ENCODE assay signal across 8 cellular contexts in the genomic region with DNA sequence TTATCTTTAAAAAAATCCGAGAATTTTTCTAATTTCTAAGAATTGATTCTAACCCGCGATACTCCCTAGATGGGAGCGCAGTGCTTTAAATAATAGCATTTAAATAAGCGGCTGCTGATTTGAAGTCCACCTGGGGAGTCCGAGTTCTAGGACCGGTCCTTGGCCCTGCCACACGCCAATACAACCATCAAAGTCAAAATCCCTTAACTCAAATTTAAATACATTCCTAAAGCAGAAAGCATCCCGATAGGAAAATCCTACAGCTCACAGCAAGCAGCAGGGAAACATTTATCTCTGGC. TPM values are rescaled to one million over a fixed set of nuclear protein-coding genes. Genes with fewer than 3 reads are reported as not detected.
DNase-seq lines count a peak whose midpoint lies in the region; ATAC-seq and TF ChIP-seq lines count a peak whose summit lies in the region.

No MANE protein-coding gene starts in this region.

- H3K4me1 Mint-ChIP-seq in HFFc6 (ENCODE audit: low read depth): peaks cover 77% of the 10 kb centered on the region

- no peak overlapping the region for H2AFZ ChIP-seq in ACC112 (ENCODE audit: low read length, unreplicated experiment)

- DNase-seq in HFFc6 (no peak), breast epithelium (ENCODE audit: low spot score in 2 of 2) (no peak), SIG-M5 treated with dmso at 0.1 percent for 504 hours (lab: John Stamatoyannopoulos, UW; ENCODE audit: unreplicated experiment) (no peak), GOT3 (lab: John Stamatoyannopoulos, UW) (no peak)
- DNase-seq in stimulated activated CD4-positive, alpha-beta T cell treated with anti-CD3 and anti-CD28 coated beads, Interleukin-12 subunit alpha, Interleukin-12 subunit beta, amount 100 ng/mL, for 4 hours: no peak

- H3K27ac Mint-ChIP-seq in HFFc6: peak overlapping the region; percentile 96

- no peak for ATAC-seq in HG03025 (IDR thresholded peaks at IDR 0.05; ENCODE audit: low FRiP score, unreplicated experiment)

- H3K27me3 ChIP-seq in ACC112 (ENCODE audit: insufficient read depth, low read length) (no peaks in the 10 kb centered on the region), breast epithelium (no peaks in the 10 kb centered on the region), mucosa of stomach (ENCODE audit: control insufficient read depth, insufficient read depth, low read length) (no peaks in the 10 kb centered on the region)

- no peak for TF ChIP-seq POLR2A in breast epithelium (IDR thresholded peaks at IDR 0.05)

- H3K27ac ChIP-seq in ACC112 (ENCODE audit: low read depth, low read length) (peak overlapping the region; percentile 97), breast epithelium (peak overlapping the region; percentile 72 to 85)

- H3K4me3 Mint-ChIP-seq in HFFc6: peak overlapping the region; percentile 90

- no peaks in the 10 kb centered on the region; the same call in none of the 2 replicates for H3K27me3 Mint-ChIP-seq in HFFc6 (ENCODE audit: insufficient read depth)

- H3K9me3 Mint-ChIP-seq in HFFc6: no peaks in the 10 kb centered on the region

- peak overlapping the region; percentile 42 for H3K9ac ChIP-seq in mucosa of stomach (ENCODE audit: low read length)

- intact Hi-C loops in breast epithelium (cut with DNase I; ENCODE audit: low total_unique reads): no loop called here

- peaks cover 25% of the 10 kb centered on the region for H3K36me3 Mint-ChIP-seq in HFFc6 (ENCODE audit: low read depth)

- H3K36me3 ChIP-seq in ACC112 (ENCODE audit: insufficient read depth, low read length) (peaks cover 10% of the 10 kb centered on the region), breast epithelium (no peaks in the 10 kb centered on the region), mucosa of stomach (ENCODE audit: control insufficient read depth, insufficient read depth, low read length) (no peaks in the 10 kb centered on the region)

- H3K4me3 ChIP-seq in ACC112 (ENCODE audit: low read depth, low read length) (peak overlapping the region; percentile 87), breast epithelium (peak overlapping the region; percentile 65 to 92 (median 71)), mucosa of stomach (ENCODE audit: low read length) (peak overlapping the region; percentile 31)

- H3K4me1 ChIP-seq in ACC112 (ENCODE audit: control insufficient read depth, insufficient read depth, low read length, unreplicated experiment) (peaks cover 48% of the 10 kb centered on the region), breast epithelium (peaks cover 0 to 7% of the 10 kb centered on the region in 2 donors), mucosa of stomach (ENCODE audit: control insufficient read depth, insufficient read depth, low read length) (peaks cover 8% of the 10 kb centered on the region)

- no peak for TF ChIP-seq CTCF in HFFc6 (IDR thresholded peaks at IDR 0.05)
- no peak for TF ChIP-seq CTCF in breast epithelium (IDR thresholded peaks at IDR 0.05)

- H3K79me2 ChIP-seq in ACC112 (ENCODE audit: control insufficient read depth, insufficient read depth, low read length, unreplicated experiment): peaks cover 42% of the 10 kb centered on the region

- H3K9me3 ChIP-seq in breast epithelium: no peaks in the 10 kb centered on the region
- no peaks in the 10 kb centered on the region for H3K9me3 ChIP-seq in mucosa of stomach (ENCODE audit: control insufficient read depth, low read length)

RNA-seq across cellular contexts. Expression of a gene that starts 0.5 kb away (rescaled TPM):
- 10 to 100 TPM; 29.1 to 62.4 (median 50.6) TPM for total RNA-seq in HFFc6 (2021; fragmentation: NEBNext Ultra II Directional; extraction: Animal tissue kit (Norgen Biotek cat#: 25700))
- 10 to 100 TPM in 2 of 3 donors, 1 to 10 TPM in 1; 8.5 to 20.1 (median 15.4) TPM for total RNA-seq in breast epithelium

RNA-seq across cellular contexts. Expression of a gene that starts 39.2 kb away (rescaled TPM):
- total RNA-seq in HFFc6 (2021; fragmentation: NEBNext Ultra II Directional; extraction: Animal tissue kit (Norgen Biotek cat#: 25700)): 10 to 100 TPM; 42.1 to 82.6 (median 76.3) TPM
- 10 to 100 TPM in 2 of 3 donors, 1 to 10 TPM in 1; 8.5 to 23.9 (median 10.4) TPM for total RNA-seq in breast epithelium

Comparison
In these comparisons a context has a peak if more than half of its experiments do, and no peak if none do; other contexts are left out.
1. H3K4me3 ChIP-seq: peak in every context shown above with its lines; median percentile 87 in ACC112; 71 in breast epithelium; 31 in mucosa of stomach.